In genomic region chr14:68369289-68369925, GRCh38 we compare ENCODE assay signal across 12 cellular contexts.
DNase-seq lines count a peak whose midpoint lies in the region; ATAC-seq and TF ChIP-seq lines count a peak whose summit lies in the region.
"Had no signal": no experiment of that assay in that cellular context is flagged by ENCODE, and none has a peak within 500 bp of the region (broad histone marks: within the 10 kb centered on the region; RNA-seq: fewer than 3 reads in every experiment).

No MANE protein-coding gene starts in this region.

- H3K36me3 ChIP-seq in WERI-Rb-1 (no peaks in the 10 kb centered on the region), osteoblast (ENCODE audit: insufficient read depth, low read length) (no peaks in the 10 kb centered on the region)

- H3K4me2 ChIP-seq in osteoblast (ENCODE audit: insufficient read depth, low read length): no peak overlapping the region

- H3K27me3 ChIP-seq in WERI-Rb-1 (ENCODE audit: insufficient read depth, low read depth, severe bottlenecking) (no peaks in the 10 kb centered on the region), osteoblast (ENCODE audit: insufficient read depth, low read length) (no peaks in the 10 kb centered on the region)

- H4K20me1 ChIP-seq in osteoblast (ENCODE audit: insufficient read depth, low read length): no peaks in the 10 kb centered on the region

- no peak for DNase-seq in activated T-cell treated with anti-CD3 and anti-CD28 coated beads, Interleukin-2, amount 50 U/mL, for 24 hours
- DNase-seq in activated T-cell treated with anti-CD3 and anti-CD28 coated beads for 4 hours: no peak
- DNase-seq in WERI-Rb-1: no peak
- no peak for DNase-seq in stimulated activated naive CD8-positive, alpha-beta T cell treated with anti-CD3 and anti-CD28 coated beads, Interleukin-15, amount 100 ng/mL, for 72 hours
- DNase-seq in osteoblast (ENCODE audit: insufficient read length, low spot score, missing footprints): no peak
- DNase-seq in activated naive CD4-positive, alpha-beta T cell treated with anti-CD3 and anti-CD28 coated beads, Interleukin-2, amount 10 ng/mL, durations not matched to agents 7 days and 5 days: no peak
- DNase-seq: GDM1, NCI-H526 treated with DMSO at 0.1 percent for 48 hours, T1000 had no signal

- ATAC-seq in HG02763 (IDR thresholded peaks at IDR 0.05; ENCODE audit: unreplicated experiment) (peak; percentile 43), HG02970 (IDR thresholded peaks at IDR 0.05; ENCODE audit: low FRiP score, unreplicated experiment) (no peak)
- peak; percentile 87 for ATAC-seq in stimulated activated naive CD8-positive, alpha-beta T cell treated with anti-CD3 and anti-CD28 coated beads, Interleukin-15, amount 100 ng/mL, for 72 hours
- ATAC-seq: esophagus mucosa had no signal

- no peak overlapping the region for H3K4me3 ChIP-seq in WERI-Rb-1 (ENCODE audit: low read depth, low read length)
- no peak overlapping the region for H3K4me3 ChIP-seq in osteoblast (ENCODE audit: insufficient read depth, low read length)

- no peak overlapping the region for H2AFZ ChIP-seq in osteoblast (ENCODE audit: low read length)

- H3K36me3 Mint-ChIP-seq in activated T-cell treated with anti-CD3 and anti-CD28 coated beads, Interleukin-2, amount 50 U/mL, for 24 hours (ENCODE audit: low read depth): no peaks in the 10 kb centered on the region
- H3K36me3 Mint-ChIP-seq in activated naive CD4-positive, alpha-beta T cell treated with anti-CD3 and anti-CD28 coated beads, Interleukin-2, amount 10 ng/mL, durations not matched to agents 7 days and 5 days: peaks cover 4% of the 10 kb centered on the region

- peak overlapping the region; percentile 44 for H3K4me3 Mint-ChIP-seq in activated T-cell treated with anti-CD3 and anti-CD28 coated beads, Interleukin-2, amount 50 U/mL, for 24 hours
- H3K4me3 Mint-ChIP-seq in stimulated activated naive CD8-positive, alpha-beta T cell treated with anti-CD3 and anti-CD28 coated beads, Interleukin-15, amount 100 ng/mL, for 72 hours: peak overlapping the region in 1 of 2 donors; percentile 4
- H3K4me3 Mint-ChIP-seq in activated naive CD4-positive, alpha-beta T cell treated with anti-CD3 and anti-CD28 coated beads, Interleukin-2, amount 10 ng/mL, durations not matched to agents 7 days and 5 days: no peak overlapping the region

- peaks cover 51% of the 10 kb centered on the region for H3K4me1 Mint-ChIP-seq in activated T-cell treated with anti-CD3 and anti-CD28 coated beads, Interleukin-2, amount 50 U/mL, for 24 hours (ENCODE audit: low read depth)
- peaks cover 55% of the 10 kb centered on the region for H3K4me1 Mint-ChIP-seq in stimulated activated naive CD8-positive, alpha-beta T cell treated with anti-CD3 and anti-CD28 coated beads, Interleukin-15, amount 100 ng/mL, for 72 hours
- peaks cover 22% of the 10 kb centered on the region for H3K4me1 Mint-ChIP-seq in activated naive CD4-positive, alpha-beta T cell treated with anti-CD3 and anti-CD28 coated beads, Interleukin-2, amount 10 ng/mL, durations not matched to agents 7 days and 5 days

- H3K27ac Mint-ChIP-seq in activated T-cell treated with anti-CD3 and anti-CD28 coated beads, Interleukin-2, amount 50 U/mL, for 24 hours: peak overlapping the region; percentile 76
- H3K27ac Mint-ChIP-seq in stimulated activated naive CD8-positive, alpha-beta T cell treated with anti-CD3 and anti-CD28 coated beads, Interleukin-15, amount 100 ng/mL, for 72 hours: no peak overlapping the region
- no peak overlapping the region for H3K27ac Mint-ChIP-seq in activated naive CD4-positive, alpha-beta T cell treated with anti-CD3 and anti-CD28 coated beads, Interleukin-2, amount 10 ng/mL, durations not matched to agents 7 days and 5 days

- peak overlapping the region; percentile 10; the same call in 1 of the 2 replicates for H3K27ac ChIP-seq in WERI-Rb-1
- no peak overlapping the region for H3K27ac ChIP-seq in osteoblast (ENCODE audit: low read depth, low read length)

- H3K9me3 Mint-ChIP-seq in activated T-cell treated with anti-CD3 and anti-CD28 coated beads, Interleukin-2, amount 50 U/mL, for 24 hours: no peaks in the 10 kb centered on the region
- H3K9me3 Mint-ChIP-seq in stimulated activated naive CD8-positive, alpha-beta T cell treated with anti-CD3 and anti-CD28 coated beads, Interleukin-15, amount 100 ng/mL, for 72 hours: peaks cover 0 to 6% of the 10 kb centered on the region in 2 donors
- no peaks in the 10 kb centered on the region for H3K9me3 Mint-ChIP-seq in activated naive CD4-positive, alpha-beta T cell treated with anti-CD3 and anti-CD28 coated beads, Interleukin-2, amount 10 ng/mL, durations not matched to agents 7 days and 5 days

- no peaks in the 10 kb centered on the region for H3K79me2 ChIP-seq in osteoblast (ENCODE audit: insufficient read depth, low read length)

- H3K27me3 Mint-ChIP-seq in activated T-cell treated with anti-CD3 and anti-CD28 coated beads, Interleukin-2, amount 50 U/mL, for 24 hours: no peaks in the 10 kb centered on the region
- H3K27me3 Mint-ChIP-seq in stimulated activated naive CD8-positive, alpha-beta T cell treated with anti-CD3 and anti-CD28 coated beads, Interleukin-15, amount 100 ng/mL, for 72 hours: no peaks in the 10 kb centered on the region
- no peaks in the 10 kb centered on the region for H3K27me3 Mint-ChIP-seq in activated naive CD4-positive, alpha-beta T cell treated with anti-CD3 and anti-CD28 coated beads, Interleukin-2, amount 10 ng/mL, durations not matched to agents 7 days and 5 days

- TF ChIP-seq CTCF in WERI-Rb-1 (IDR thresholded peaks at IDR 0.05; ENCODE audit: low read depth, low read length): no peak
- no peak for TF ChIP-seq CTCF in osteoblast (IDR thresholded peaks at IDR 0.05; ENCODE audit: extremely low read depth, low read depth, low read length)

- CTCF ChIA-PET in activated naive CD4-positive, alpha-beta T cell treated with anti-CD3 and anti-CD28 coated beads, Interleukin-2, amount 10 ng/mL, durations not matched to agents 7 days and 5 days (lab: Charles Lee): interaction anchor here (1.2 kb wide), 1 partner anchor 121 kb away, joined by 3 read pairs; no protein-coding TSS in a partner anchor

- H3K9me3 ChIP-seq in WERI-Rb-1 (ENCODE audit: severe bottlenecking): peaks cover 3% of the 10 kb centered on the region
- no peaks in the 10 kb centered on the region for H3K9me3 ChIP-seq in osteoblast (ENCODE audit: low read depth, low read length)

- H3K4me1 ChIP-seq in osteoblast (ENCODE audit: insufficient read depth, low read length): peaks cover 8% of the 10 kb centered on the region
